Comparison of ENCODE assay signal across 1 cellular context in the genomic region with DNA sequence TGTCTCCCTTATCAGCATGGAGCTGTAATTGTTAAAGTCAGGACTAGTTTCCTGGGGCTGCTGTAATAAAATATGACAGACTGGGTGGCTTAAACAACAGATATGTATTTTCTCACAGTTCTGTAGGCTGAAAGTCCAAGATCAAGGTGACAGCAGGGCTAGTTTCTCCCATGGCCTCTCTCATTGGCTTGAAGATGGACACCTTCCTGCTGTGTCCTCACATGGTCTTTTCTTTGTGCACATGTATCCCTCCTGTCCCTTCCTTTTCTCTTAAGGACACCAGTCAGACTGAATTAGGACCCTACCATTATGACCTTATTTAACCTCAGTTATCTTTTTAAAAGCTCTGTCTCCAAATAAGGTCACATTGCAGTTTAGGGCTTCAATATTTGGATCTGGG.
TF ChIP-seq lines count a peak whose summit lies in the region.

No MANE protein-coding gene starts in this region.

TF ChIP-seq in HEK293, 187 proteins besides CTCF, POLR2A, EP300 and RAD21:
- TF ChIP-seq ZNF280D (tag by site-specific recombination; IDR thresholded peaks at IDR 0.05), result no peak
- TF ChIP-seq ZNF341 (tag by site-specific recombination; IDR thresholded peaks at IDR 0.05; ENCODE audit: low read depth), result no peak
- TF ChIP-seq, protein P1, sequence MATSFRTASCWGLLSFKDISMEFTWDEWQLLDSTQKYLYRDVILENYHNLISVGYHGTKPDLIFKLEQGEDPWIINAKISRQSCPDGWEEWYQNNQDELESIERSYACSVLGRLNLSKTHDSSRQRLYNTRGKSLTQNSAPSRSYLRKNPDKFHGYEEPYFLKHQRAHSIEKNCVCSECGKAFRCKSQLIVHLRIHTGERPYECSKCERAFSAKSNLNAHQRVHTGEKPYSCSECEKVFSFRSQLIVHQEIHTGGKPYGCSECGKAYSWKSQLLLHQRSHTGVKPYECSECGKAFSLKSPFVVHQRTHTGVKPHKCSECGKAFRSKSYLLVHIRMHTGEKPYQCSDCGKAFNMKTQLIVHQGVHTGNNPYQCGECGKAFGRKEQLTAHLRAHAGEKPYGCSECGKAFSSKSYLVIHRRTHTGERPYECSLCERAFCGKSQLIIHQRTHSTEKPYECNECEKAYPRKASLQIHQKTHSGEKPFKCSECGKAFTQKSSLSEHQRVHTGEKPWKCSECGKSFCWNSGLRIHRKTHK (tag by site-specific recombination; IDR thresholded peaks at IDR 0.05), result no peak
- TF ChIP-seq ZNF530 (tag by site-specific recombination; IDR thresholded peaks at IDR 0.05; ENCODE audit: low read depth), result no peak
- TF ChIP-seq ZNF548 (tag by site-specific recombination; IDR thresholded peaks at IDR 0.05), result peak; percentile 76
- no peak for TF ChIP-seq ZNF777 (tag by site-specific recombination; IDR thresholded peaks at IDR 0.05; ENCODE audit: borderline replicate concordance)
- no peak for TF ChIP-seq ZNF768 (tag by site-specific recombination; IDR thresholded peaks at IDR 0.05)
